ENCODE assay signal across 12 cellular contexts in the genomic region with DNA sequence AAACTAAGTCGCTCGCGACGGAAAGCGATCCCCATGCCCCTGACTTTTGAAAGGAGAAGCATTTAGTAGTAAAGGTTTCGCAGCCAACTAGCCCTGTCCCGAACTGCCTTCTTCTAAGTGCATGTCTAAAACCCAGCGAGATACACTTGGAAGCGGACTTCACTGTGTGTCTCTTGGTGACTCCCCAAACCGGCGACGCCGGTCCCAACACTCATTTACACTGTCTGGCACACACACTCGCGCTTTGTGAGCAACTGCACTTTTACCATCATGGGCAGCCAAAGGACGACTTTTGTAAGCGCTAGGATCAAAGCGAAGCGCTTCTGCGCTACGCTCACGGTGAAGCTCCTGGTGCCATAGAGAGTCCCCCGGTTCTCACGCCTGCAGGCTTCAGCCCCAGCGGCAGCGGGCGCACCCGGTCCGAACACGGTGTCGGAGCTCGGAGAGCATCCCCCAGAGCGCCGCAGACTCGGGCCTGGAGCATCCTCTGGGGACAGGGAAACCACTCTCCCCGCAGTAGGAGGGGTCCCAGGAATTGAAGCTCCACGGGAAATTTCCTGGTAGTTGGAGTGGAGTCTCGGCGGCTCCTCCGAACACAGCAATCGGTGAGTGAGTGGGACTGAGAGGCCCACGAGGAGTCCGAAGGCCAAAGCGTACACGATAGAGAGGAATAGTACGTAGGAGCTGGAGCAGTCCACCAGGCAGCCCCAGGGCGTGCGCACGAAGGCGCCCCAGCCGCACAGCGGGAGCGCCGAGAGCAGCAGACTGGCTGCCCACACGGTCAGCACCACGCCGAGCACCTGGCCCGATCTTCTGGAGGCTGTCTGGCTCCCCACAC. TPM values are rescaled to one million over a fixed set of nuclear protein-coding genes. Genes with fewer than 3 reads are reported as not detected.
A peak's percentile ranks its signal among the peaks of the same experiment; 100 is the strongest.
DNase-seq lines count a peak whose midpoint lies in the region; FAIRE-seq and TF ChIP-seq lines count a peak whose summit lies in the region.
"Had no signal": no experiment of that assay in that cellular context is flagged by ENCODE, and none has a peak within 500 bp of the region (broad histone marks: within the 10 kb centered on the region; RNA-seq: fewer than 3 reads in every experiment).

No MANE protein-coding gene starts in this region.

- H3K9me3 ChIP-seq in kidney (ENCODE audit: control insufficient read depth in 1 of 2, low read length in 2 of 2) (no peaks in the 10 kb centered on the region), stomach (no peaks in the 10 kb centered on the region)

- H3K36me3 ChIP-seq in kidney (ENCODE audit: control insufficient read depth in 1 of 2, insufficient read depth in 2 of 2, low read length in 2 of 2), result no peaks in the 10 kb centered on the region
- H3K36me3 ChIP-seq in stomach, result no peaks in the 10 kb centered on the region

- DNase-seq in DMS79 treated with DMSO at 0.1 percent for 48 hours (lab: John Stamatoyannopoulos, UW) (peak; percentile 20), DMS79 (lab: John Stamatoyannopoulos, UW) (no peak), astrocyte of the spinal cord (ENCODE audit: low read depth, low spot score) (no peak), kidney (peak; percentile 52), stomach (no peak), NCI-H2196 treated with DMSO at 0.1 percent for 48 hours (lab: John Stamatoyannopoulos, UW; ENCODE audit: unreplicated experiment) (no peak), HPDE6-E6E7 (ENCODE audit: extremely low spot score) (no peak), NAMALWA (ENCODE audit: low spot score) (no peak)
- DNase-seq: naive B cell, SHP77 treated with DMSO at 0.1 percent for 48 hours had no signal

- intact Hi-C loops in kidney (cut with DNase I), result no loop called here
- intact Hi-C loops in stomach (cut with DNase I; ENCODE audit: low total_unique reads), result no loop called here

- TF ChIP-seq CTCF in astrocyte of the spinal cord (IDR thresholded peaks at IDR 0.05; ENCODE audit: low read depth, low read length) (peak; percentile 3), kidney (IDR thresholded peaks at IDR 0.05; ENCODE audit: borderline replicate concordance, extremely low read depth, insufficient read depth) (no peak), stomach (IDR thresholded peaks at IDR 0.05) (no peak)

- no peaks in the 10 kb centered on the region for H3K4me1 ChIP-seq in kidney (ENCODE audit: control insufficient read depth in 1 of 2, insufficient read depth in 1 of 2, low read depth in 1 of 2, low read length in 2 of 2)
- H3K4me1 ChIP-seq in stomach, result peaks cover 7 to 28% (median 19%) of the 10 kb centered on the region in 4 donors

- WGBS in stomach, 5 donors, result 3 to 7% (median 5%) methylated on average over 42 to 58 of the region's 58 CpGs

- no peak for TF ChIP-seq POLR2A in stomach (IDR thresholded peaks at IDR 0.05)

- H3K27ac ChIP-seq in kidney (ENCODE audit: low read depth in 2 of 2, low read length in 2 of 2) (no peak overlapping the region), stomach (no peak overlapping the region)

- TF ChIP-seq EP300 in stomach (IDR thresholded peaks at IDR 0.05), result no peak

- H3K27me3 ChIP-seq in stomach, result peaks cover 0 to 36% (median 21%) of the 10 kb centered on the region in 3 donors

- no peak overlapping the region for H3K9ac ChIP-seq in kidney (ENCODE audit: low read length in 2 of 2)

- no peak for FAIRE-seq in kidney (lab: Jason Lieb, UNC)
- FAIRE-seq: A204.1 had no signal

- H3K4me3 ChIP-seq in astrocyte of the spinal cord (ENCODE audit: low read depth, low read length) (peak overlapping the region; percentile 4), kidney (ENCODE audit: low read length in 2 of 2) (no peak overlapping the region), stomach (peak overlapping the region; percentile 21 to 48 (median 33))

- in situ Hi-C loops in astrocyte of the spinal cord (cut with HindIII; ENCODE audit: low sequenced_read_pairs), result no loop called here

RNA-seq across cellular contexts. Expression of a gene that starts 1.4 kb away (rescaled TPM):
- total RNA-seq in kidney, result not detected
- polyA plus RNA-seq in kidney (ENCODE audit: insufficient read depth, low read depth, low replicate concordance), result not detected
- under 1 TPM in 1 of 5 donors, not detected in 4; 0.18 TPM for total RNA-seq in stomach
- polyA plus RNA-seq in stomach, result not detected
- polyA plus RNA-seq: IgD-negative memory B cell had no signal

Comparison
In these comparisons a context has a peak if more than half of its experiments do, and no peak if none do; other contexts are left out.
1. DNase-seq: peak in DMS79 treated with DMSO at 0.1 percent for 48 hours (single experiment) and kidney (single experiment); none in DMS79 (single experiment), astrocyte of the spinal cord (single experiment), stomach (single experiment), NCI-H2196 treated with DMSO at 0.1 percent for 48 hours (single experiment), HPDE6-E6E7 (single experiment) and NAMALWA (single experiment).
2. H3K4me3 ChIP-seq: peak in astrocyte of the spinal cord (single experiment) and stomach (4 of 4); none in kidney (0 of 2).